In genomic region chr9:88075966-88076285, GRCh38 we compare ENCODE assay signal across 8 cellular contexts.
A peak's percentile ranks its signal among the peaks of the same experiment; 100 is the strongest.
DNase-seq lines count a peak whose midpoint lies in the region; ATAC-seq and TF ChIP-seq lines count a peak whose summit lies in the region.

No MANE protein-coding gene starts in this region.

- H3K27ac ChIP-seq in left ventricle myocardium inferior (replicated peaks), result peak overlapping the region; percentile 83
- H3K27ac ChIP-seq in caudate nucleus (ENCODE audit: low read depth, low read length), result peak overlapping the region; percentile 58

- DNase-seq in left ventricle myocardium inferior (no peak), cardiac septum (ENCODE audit: low spot score) (no peak), caudate nucleus (lab: John Stamatoyannopoulos, UW) (peak in 2 of 61 donors; percentile 34 to 59), mucosa of descending colon (no peak), AG20443 (ENCODE audit: low spot score) (no peak)

- H3K36me3 ChIP-seq in left ventricle myocardium inferior (no peaks in the 10 kb centered on the region), mucosa of descending colon (ENCODE audit: low read depth) (no peaks in the 10 kb centered on the region)

- H3K4me1 ChIP-seq in left ventricle myocardium inferior, result peaks cover 18% of the 10 kb centered on the region
- peaks cover 6% of the 10 kb centered on the region for H3K4me1 ChIP-seq in mucosa of descending colon (ENCODE audit: low read depth)

- no peak for TF ChIP-seq CTCF in left ventricle myocardium inferior (IDR thresholded peaks at IDR 0.05; ENCODE audit: borderline replicate concordance)
- no peak for TF ChIP-seq CTCF in mucosa of descending colon (IDR thresholded peaks at IDR 0.05)

- intact Hi-C loops in left ventricle myocardium inferior (cut with micrococcal nuclease), result no loop called here
- intact Hi-C loops in cardiac septum (cut with DNase I), result no loop called here
- intact Hi-C loops in mucosa of descending colon (cut with DNase I, micrococcal nuclease), result no loop called here

- H3K4me3 ChIP-seq in left ventricle myocardium inferior, result peak overlapping the region; percentile 76
- H3K4me3 ChIP-seq in mucosa of descending colon, result peak overlapping the region; percentile 4

- H3K9me3 ChIP-seq in left ventricle myocardium inferior (replicated peaks) (no peaks in the 10 kb centered on the region), mucosa of descending colon (no peaks in the 10 kb centered on the region)

- ATAC-seq in mucosa of descending colon, result no peak
- no peak for ATAC-seq in HG02588 (IDR thresholded peaks at IDR 0.05; ENCODE audit: unreplicated experiment)
- ATAC-seq in GM18498 (IDR thresholded peaks at IDR 0.05; ENCODE audit: unreplicated experiment), result no peak
- ATAC-seq in HG02870 (IDR thresholded peaks at IDR 0.05; ENCODE audit: unreplicated experiment), result no peak

- peaks cover 50% of the 10 kb centered on the region for H3K27me3 ChIP-seq in left ventricle myocardium inferior (ENCODE audit: low read depth)
